Comparison of ENCODE assay signal across 11 cellular contexts in genomic region chr15:38461089-38461833, GRCh38. TPM values are rescaled to one million over a fixed set of nuclear protein-coding genes. Genes with fewer than 3 reads are reported as not detected.
DNase-seq lines count a peak whose midpoint lies in the region; ATAC-seq, FAIRE-seq and TF ChIP-seq lines count a peak whose summit lies in the region.
"Had no signal": no experiment of that assay in that cellular context is flagged by ENCODE, and none has a peak within 500 bp of the region (broad histone marks: within the 10 kb centered on the region; RNA-seq: fewer than 3 reads in every experiment).

No MANE protein-coding gene starts in this region.

- no peak overlapping the region for H2AFZ ChIP-seq in IMR-90 (replicated peaks; ENCODE audit: low read length, poor library complexity)
- H2AFZ ChIP-seq in keratinocyte (ENCODE audit: control insufficient read depth, low read length) = no peak overlapping the region

- H3K23ac ChIP-seq in IMR-90 (ENCODE audit: low read depth, low read length) = no peak overlapping the region

- H3K9ac ChIP-seq in IMR-90 (ENCODE audit: low read depth, low read length) (no peak overlapping the region), keratinocyte (ENCODE audit: control insufficient read depth, extremely low read depth, insufficient read depth, low read length) (no peak overlapping the region)

- H4K20me1 ChIP-seq in IMR-90 (ENCODE audit: insufficient read depth, low read length) (peaks cover 5% of the 10 kb centered on the region; the same call in 1 of the 2 replicates), keratinocyte (ENCODE audit: control insufficient read depth, extremely low read depth, insufficient read depth, low read length) (no peaks in the 10 kb centered on the region)

- H3K9me3 ChIP-seq in IMR-90 (ENCODE audit: control insufficient read depth, insufficient read depth, low read length) (no peaks in the 10 kb centered on the region), keratinocyte (ENCODE audit: control insufficient read depth, low read depth, low read length) (no peaks in the 10 kb centered on the region), aorta (ENCODE audit: control insufficient read depth, low read length) (no peaks in the 10 kb centered on the region)
- H3K9me3 ChIP-seq: thoracic aorta had no signal

- H2AK5ac ChIP-seq in IMR-90 (ENCODE audit: low read depth, low read length) = no peak overlapping the region

- H2BK20ac ChIP-seq in IMR-90 (ENCODE audit: low read depth, low read length) = no peak overlapping the region

- POLR2A ChIA-PET in IMR-90 (lab: Charles Lee; ENCODE audit: unreplicated experiment) = no interaction called here

- peak; percentile 63 for DNase-seq in IMR-90
- no peak for DNase-seq in keratinocyte (ENCODE audit: low read depth, low spot score)
- DNase-seq in T1000 (lab: John Stamatoyannopoulos, UW) = no peak
- DNase-seq in aorta = no peak
- no peak for DNase-seq in DMS53 (lab: John Stamatoyannopoulos, UW)
- DNase-seq in NCI-H2081 (lab: John Stamatoyannopoulos, UW) = no peak
- DNase-seq: activated CD8-positive, alpha-beta memory T cell treated with anti-CD3 and anti-CD28 coated beads, Interleukin-2, amount 50 U/mL, for 48 hours had no signal

- H2BK120ac ChIP-seq in IMR-90 (ENCODE audit: low read depth, low read length) = no peak overlapping the region

- no peak overlapping the region for H4K8ac ChIP-seq in IMR-90 (ENCODE audit: low read depth in 2 of 2, low read length in 2 of 2)

- H3K56ac ChIP-seq in IMR-90 (ENCODE audit: extremely low read depth, insufficient read depth, low read length) = no peak overlapping the region

- intact Hi-C loops in IMR-90 (cut with micrococcal nuclease) (no loop called here), aorta (cut with DNase I) (no loop called here)

- H3K18ac ChIP-seq in IMR-90 (ENCODE audit: low read depth, low read length) = no peak overlapping the region

- 0 out of 2 replicates have a peak, but pooled peaks cover 1% of the 10 kb centered on the region for H3K4me1 ChIP-seq in IMR-90 (ENCODE audit: control insufficient read depth, insufficient read depth, low read length)
- H3K4me1 ChIP-seq in keratinocyte (ENCODE audit: control insufficient read depth, extremely low read depth, insufficient read depth, low read length) = peaks cover 2% of the 10 kb centered on the region
- no peaks in the 10 kb centered on the region for H3K4me1 ChIP-seq in aorta (ENCODE audit: control insufficient read depth in 1 of 2, insufficient read depth in 2 of 2, low read length in 2 of 2)

- no peak overlapping the region for H3K27ac ChIP-seq in IMR-90 (ENCODE audit: insufficient read depth, low read length)
- no peak overlapping the region for H3K27ac ChIP-seq in keratinocyte (ENCODE audit: control insufficient read depth, insufficient read depth, low read length)
- H3K27ac ChIP-seq in aorta (ENCODE audit: low read depth in 1 of 2, low read length in 2 of 2) = no peak overlapping the region
- H3K27ac ChIP-seq: thoracic aorta had no signal

- H3K9me1 ChIP-seq in IMR-90 (ENCODE audit: insufficient read depth, low read length) = peaks cover 21% of the 10 kb centered on the region
- H3K9me1 ChIP-seq in keratinocyte (ENCODE audit: control insufficient read depth, extremely low read depth, insufficient read depth, low read length) = peaks cover 2% of the 10 kb centered on the region

- no peak for FAIRE-seq in keratinocyte (lab: Jason Lieb, UNC)

- H3K79me2 ChIP-seq in keratinocyte (ENCODE audit: control insufficient read depth, insufficient read depth, low read length) = peaks cover 69% of the 10 kb centered on the region

- H4K91ac ChIP-seq in IMR-90 (ENCODE audit: insufficient read depth, low read depth, low read length) = no peak overlapping the region

- dilution Hi-C loops in IMR-90 (cut with HindIII; ENCODE audit: low sequenced_read_pairs, unreplicated experiment) = no loop called here
- dilution Hi-C loops in keratinocyte (cut with MboI; ENCODE audit: extremely low pct_ligation_motif_present, low sequenced_read_pairs) = no loop called here

- TF ChIP-seq CTCF in IMR-90 (conservative IDR thresholded peaks at IDR 0.05; ENCODE audit: low read depth, low read length) = no peak
- TF ChIP-seq CTCF in keratinocyte (optimal IDR thresholded peaks at IDR 0.05 in 1 of 3, IDR thresholded peaks at IDR 0.05 in 1 of 3, conservative IDR thresholded peaks at IDR 0.05 in 1 of 3; ENCODE audit: extremely low read depth in 1 of 3, insufficient read depth in 2 of 3, low read length in 3 of 3) = no peak

- no peak overlapping the region for H2AK9ac ChIP-seq in IMR-90 (replicated peaks; ENCODE audit: low read depth, low read length, poor library complexity)

- in situ Hi-C loops in IMR-90 (cut with MboI; ENCODE audit: low sequenced_read_pairs) = no loop called here

- BruUV-seq in IMR-90 (replicated peaks; lab: Mats Ljungman, UMichigan) = no TSS peak

- H4K5ac ChIP-seq in IMR-90 (ENCODE audit: low read depth, low read length) = no peak overlapping the region

- no CpG with 5 or more reads among the region's 2 CpGs for WGBS in IMR-90 (ENCODE audit: extremely low coverage in 2 of 2, insufficient read length in 1 of 2), 2 experiments
- WGBS in aorta, 2 donors = 92 to 95% methylated on average over 2 of the region's 2 CpGs

- peaks cover 38 to 73% of the 10 kb centered on the region in 2 experiments for H3K79me1 ChIP-seq in IMR-90 (ENCODE audit: low read depth in 1 of 2, low read length in 2 of 2)

- H3K4me3 ChIP-seq in IMR-90 (ENCODE audit: insufficient read depth, low read depth, low read length) = no peak overlapping the region
- no peak overlapping the region for H3K4me3 ChIP-seq in keratinocyte (ENCODE audit: control insufficient read depth in 2 of 3, extremely low read depth in 1 of 3, insufficient read depth in 2 of 3, low read depth in 1 of 3, low read length in 3 of 3)
- H3K4me3 ChIP-seq in aorta (ENCODE audit: low read length in 2 of 2) = no peak overlapping the region
- H3K4me3 ChIP-seq: thoracic aorta had no signal

- no peak overlapping the region for H2BK5ac ChIP-seq in IMR-90 (ENCODE audit: low read depth, low read length, poor library complexity, severe bottlenecking)

- H3K36me3 ChIP-seq in IMR-90 (ENCODE audit: control insufficient read depth, insufficient read depth, low read length) = peaks cover 4% of the 10 kb centered on the region; the same call in 1 of the 2 replicates
- H3K36me3 ChIP-seq in keratinocyte (ENCODE audit: control insufficient read depth in 2 of 2, extremely low read depth in 1 of 2, insufficient read depth in 2 of 2, low read length in 2 of 2) = peaks cover 1 to 8% of the 10 kb centered on the region in 2 experiments
- H3K36me3 ChIP-seq in aorta (ENCODE audit: control insufficient read depth in 1 of 2, insufficient read depth in 2 of 2, low read length in 1 of 2) = no peaks in the 10 kb centered on the region
- H3K36me3 ChIP-seq: thoracic aorta had no signal

- no peak for TF ChIP-seq RAD21 in IMR-90 (IDR thresholded peaks at IDR 0.05; ENCODE audit: low read length)

- no peak overlapping the region for H3K14ac ChIP-seq in IMR-90 (replicated peaks; ENCODE audit: low read depth, low read length)

- H2BK15ac ChIP-seq in IMR-90 (ENCODE audit: low read depth, low read length) = no peak overlapping the region

- H3K4me2 ChIP-seq in IMR-90 (ENCODE audit: low read depth, low read length) = peak overlapping the region; percentile 28; the same call in 1 of the 2 replicates
- peak overlapping the region; percentile 3 for H3K4me2 ChIP-seq in keratinocyte (ENCODE audit: control insufficient read depth, extremely low read depth, insufficient read depth, low read depth, low read length)

- H3K4ac ChIP-seq in IMR-90 (ENCODE audit: low read depth, low read length) = no peak overlapping the region

- no peak for TF ChIP-seq POLR2A in IMR-90 (IDR thresholded peaks at IDR 0.05; ENCODE audit: low read depth, low read length)

- H3K27me3 ChIP-seq in IMR-90 (ENCODE audit: control insufficient read depth, insufficient read depth, low read length) (no peaks in the 10 kb centered on the region), keratinocyte (ENCODE audit: control insufficient read depth, extremely low read depth, insufficient read depth, low read length) (no peaks in the 10 kb centered on the region), aorta (ENCODE audit: control insufficient read depth in 1 of 2, insufficient read depth in 2 of 2, low read length in 1 of 2) (no peaks in the 10 kb centered on the region)

- CTCF ChIA-PET in IMR-90 (lab: Yijun Ruan, JAX) = interaction anchor here (1.0 to 1.2 kb wide), 2 partner anchors 10 to 20 kb away, joined by 3 to 7 read pairs; no protein-coding TSS in a partner anchor

- ATAC-seq in GM18519 (IDR thresholded peaks at IDR 0.05; ENCODE audit: low FRiP score, unreplicated experiment) (peak; percentile 74), GM21737 (IDR thresholded peaks at IDR 0.05; ENCODE audit: unreplicated experiment) (peak; percentile 51), IMR-90 (ENCODE audit: low read depth) (peak; percentile 99), aorta (ENCODE audit: low FRiP score) (no peak)
- ATAC-seq: Panc1 had no signal

TF ChIP-seq in IMR-90, 13 proteins besides CTCF, POLR2A, EP300 and RAD21:
- TF ChIP-seq BHLHE40 (IDR thresholded peaks at IDR 0.05; ENCODE audit: low read depth, low read length) (no peak), USF2 (IDR thresholded peaks at IDR 0.05; ENCODE audit: low read depth, low read length) (no peak), SMC3 (IDR thresholded peaks at IDR 0.05; ENCODE audit: low read depth, low read length) (no peak)
TF ChIP-seq in IMR-90: peak in this region for 0.

RNA-seq across cellular contexts. Expression of gene FAM98B, which starts 7.3 kb away (rescaled TPM):
- total RNA-seq in IMR-90 (2012; rRNA removed) (2.7 and 7.2 TPM in 2 replicates), aorta (10 to 100 TPM; 23.0 to 33.4 TPM)
- polyA plus RNA-seq in IMR-90 (2012; rRNA removed) (7.9 and 12.2 TPM in 2 replicates), keratinocyte (4.7 to 22.2 TPM (median 9.7 TPM) in 3 replicates), aorta (10 to 100 TPM in 1 of 2 donors, 1 to 10 TPM in 1; 9.6 to 16.8 TPM)
- polyA plus RNA-seq in IMR-90 (2012; cell fraction: cytosol; rRNA removed) = 1.0 and 1.5 TPM in 2 replicates
- 0.23 and 2.2 TPM in 2 replicates for polyA plus RNA-seq in IMR-90 (2012; cell fraction: nucleus; rRNA removed; ENCODE audit: low replicate concordance)
- 3.8 TPM for polyA plus RNA-seq in keratinocyte (2011; ENCODE audit: low read depth)
- 6.1 and 9.2 TPM in 2 replicates for polyA plus RNA-seq in keratinocyte (2011; cell fraction: cytosol; rRNA removed)
- polyA plus RNA-seq in keratinocyte (2011; cell fraction: nucleus; rRNA removed) = 5.6 and 7.3 TPM in 2 replicates
- polyA plus RNA-seq in keratinocyte (2012; ENCODE audit: low replicate concordance) = 5.9 and 20.9 TPM in 2 replicates
- 1.1 to 8.3 TPM (median 2.5 TPM) in 3 replicates for polyA minus RNA-seq in keratinocyte
- 2.1 TPM for polyA minus RNA-seq in keratinocyte (2011; cell fraction: cytosol; rRNA and poly(A)+ RNA removed)
- polyA minus RNA-seq in keratinocyte (2011; cell fraction: nucleus; rRNA and poly(A)+ RNA removed) = 4.4 and 11.0 TPM in 2 replicates
